19 cellular contexts compared by ENCODE assay signal in genomic region chr13:87820221-87820620, GRCh38.
DNase-seq lines count a peak whose midpoint lies in the region; ATAC-seq, FAIRE-seq and TF ChIP-seq lines count a peak whose summit lies in the region.
"Had no signal": no experiment of that assay in that cellular context is flagged by ENCODE, and none has a peak within 500 bp of the region (broad histone marks: within the 10 kb centered on the region; RNA-seq: fewer than 3 reads in every experiment).

No MANE protein-coding gene starts in this region.

- H3K4me3 ChIP-seq in astrocyte of the spinal cord (ENCODE audit: low read depth, low read length) (no peak overlapping the region), skeletal muscle cell (ENCODE audit: low read depth, low read length) (no peak overlapping the region), heart right ventricle (no peak overlapping the region)
- H3K4me3 ChIP-seq: K562 had no signal

- H3K36me3 ChIP-seq in heart right ventricle = no peaks in the 10 kb centered on the region

- peak; percentile 91 for FAIRE-seq in H54 (lab: Jason Lieb, UNC)
- FAIRE-seq: K562, RCC 7860 had no signal

- no peaks in the 10 kb centered on the region for H3K9me3 ChIP-seq in heart right ventricle

- WGBS in heart right ventricle, 2 donors = 38 to 47% methylated on average over 1 of the region's 1 CpG

- ATAC-seq in GM18505 (IDR thresholded peaks at IDR 0.05; ENCODE audit: unreplicated experiment) = no peak
- ATAC-seq in HG02981 (IDR thresholded peaks at IDR 0.05; ENCODE audit: unreplicated experiment) = no peak
- no peak for ATAC-seq in heart right ventricle
- ATAC-seq: K562, SK-N-SH treated with all-trans-retinoic acid at 6 μM for 48 hours, T-cell had no signal

- H3K27ac ChIP-seq in heart right ventricle = no peak overlapping the region

- in situ Hi-C loops in astrocyte of the spinal cord (cut with HindIII; ENCODE audit: low sequenced_read_pairs) = no loop called here

- DNase-seq in H54 (ENCODE audit: insufficient read length, low spot score) = no peak
- DNase-seq in MV-4-11 (lab: John Stamatoyannopoulos, UW) = peak; percentile 15
- peak; percentile 9 for DNase-seq in astrocyte of the spinal cord (ENCODE audit: low read depth, low spot score)
- peak; percentile 77 for DNase-seq in skeletal muscle cell (ENCODE audit: low read depth)
- no peak for DNase-seq in heart right ventricle
- DNase-seq: DMS 273 treated with DMSO at 0.1 percent for 48 hours, DND-41, H7, NCI-H1048, NCI-H1436, NCI-H1930, NCI-H526, Right ventricle myocardium superior, T-cell had no signal

- no peak for TF ChIP-seq CTCF in astrocyte of the spinal cord (IDR thresholded peaks at IDR 0.05; ENCODE audit: low read depth, low read length)
- TF ChIP-seq CTCF in heart right ventricle (IDR thresholded peaks at IDR 0.05) = no peak

- TF ChIP-seq POLR2A in H54 (IDR thresholded peaks at IDR 0.05; ENCODE audit: low read depth, low read length) (no peak), GM18505 (IDR thresholded peaks at IDR 0.05; ENCODE audit: borderline replicate concordance, extremely low read depth, insufficient read depth, insufficient read length) (no peak)

- no peaks in the 10 kb centered on the region for H3K4me1 ChIP-seq in heart right ventricle

- intact Hi-C loops in heart right ventricle (cut with DNase I) = no loop called here

- no peaks in the 10 kb centered on the region for H3K27me3 ChIP-seq in heart right ventricle

Comparison
In these comparisons a context has a peak if more than half of its experiments do, and no peak if none do; other contexts are left out.
1. DNase-seq: peak in MV-4-11 (single experiment), astrocyte of the spinal cord (single experiment) and skeletal muscle cell (single experiment); none in H54 (single experiment) and heart right ventricle (0 of 2).